In genomic region chr7:150333659-150334058, GRCh38 we compare ENCODE assay signal across 27 cellular contexts. TPM values are rescaled to one million over a fixed set of nuclear protein-coding genes. Genes with fewer than 3 reads are reported as not detected.
DNase-seq lines count a peak whose midpoint lies in the region; ATAC-seq and TF ChIP-seq lines count a peak whose summit lies in the region.
"Had no signal": no experiment of that assay in that cellular context is flagged by ENCODE, and none has a peak within 500 bp of the region (broad histone marks: within the 10 kb centered on the region; RNA-seq: fewer than 3 reads in every experiment).

No MANE protein-coding gene starts in this region.

- TF ChIP-seq CTCF in left ventricle myocardium inferior (IDR thresholded peaks at IDR 0.05; ENCODE audit: borderline replicate concordance), result no peak

- DNase-seq in H7 (peak; percentile 14), mesenchymal stem cell (no peak), kidney glomerular epithelial cell (lab: John Stamatoyannopoulos, UW) (no peak), left ventricle myocardium inferior (no peak)
- DNase-seq: BE2C; Calu3; CD8-positive, alpha-beta memory T cell; DMS79 treated with DMSO at 0.1 percent for 48 hours; MM.1S; NCI-H1694; NCI-H2029 treated with DMSO at 0.1 percent for 48 hours; NCI-H2227 treated with DMSO at 0.1 percent for 48 hours; NCI-H526 treated with DMSO at 0.1 percent for 48 hours; SHP77 had no signal

- H4K8ac ChIP-seq in mesenchymal stem cell (ENCODE audit: low read length), result no peak overlapping the region

- no peak overlapping the region for H2BK120ac ChIP-seq in mesenchymal stem cell (ENCODE audit: low read depth, low read length)

- H3K27me3 ChIP-seq in H7 (ENCODE audit: control insufficient read depth, insufficient read depth, low read length) (no peaks in the 10 kb centered on the region), mesenchymal stem cell (ENCODE audit: control insufficient read depth in 1 of 2, insufficient read depth in 1 of 2, low read length in 2 of 2) (peaks cover 16 to 23% of the 10 kb centered on the region in 2 experiments), stomach smooth muscle (ENCODE audit: control insufficient read depth in 1 of 2, insufficient read depth in 2 of 2, low read length in 2 of 2) (no peaks in the 10 kb centered on the region), left ventricle myocardium inferior (ENCODE audit: low read depth) (no peaks in the 10 kb centered on the region)
- H3K27me3 ChIP-seq: BE2C had no signal

- WGBS in mesenchymal stem cell, result 87% methylated on average over 10 of the region's 10 CpGs

- H3K14ac ChIP-seq in mesenchymal stem cell (ENCODE audit: low read length in 2 of 2), result no peak overlapping the region

- no peaks in the 10 kb centered on the region for H3K79me1 ChIP-seq in mesenchymal stem cell (replicated peaks; ENCODE audit: low read length, poor library complexity, severe bottlenecking)

- H3K27ac Mint-ChIP-seq in activated T-helper 17 cell treated with anti-CD3 and anti-CD28 coated beads, Interleukin-2, amount 50 U/mL, for 72 hours, result peak overlapping the region; percentile 17
- H3K27ac Mint-ChIP-seq: CD14-positive monocyte had no signal

- H3K9ac ChIP-seq in mesenchymal stem cell (ENCODE audit: low read length), result no peak overlapping the region
- H3K9ac ChIP-seq in stomach smooth muscle (ENCODE audit: low read length in 2 of 2), result no peak overlapping the region
- H3K9ac ChIP-seq: KMS-11 had no signal

- H3K4me3 Mint-ChIP-seq in activated T-helper 17 cell treated with anti-CD3 and anti-CD28 coated beads, Interleukin-2, amount 50 U/mL, for 72 hours, result no peak overlapping the region
- H3K4me3 Mint-ChIP-seq: CD14-positive monocyte; CD8-positive, alpha-beta memory T cell had no signal

- H2BK5ac ChIP-seq in mesenchymal stem cell (ENCODE audit: low read depth, low read length, poor library complexity, severe bottlenecking), result no peak overlapping the region

- intact Hi-C loops in left ventricle myocardium inferior (cut with micrococcal nuclease), result no loop called here

- peaks cover 30% of the 10 kb centered on the region for H3K36me3 Mint-ChIP-seq in activated T-helper 17 cell treated with anti-CD3 and anti-CD28 coated beads, Interleukin-2, amount 50 U/mL, for 72 hours (ENCODE audit: low read depth)

- peaks cover 18% of the 10 kb centered on the region for H3K36me3 ChIP-seq in H7 (replicated peaks; ENCODE audit: control insufficient read depth, insufficient read depth, low read length)
- no peaks in the 10 kb centered on the region for H3K36me3 ChIP-seq in mesenchymal stem cell (ENCODE audit: control insufficient read depth in 1 of 2, insufficient read depth in 2 of 2, low read depth in 1 of 2, low read length in 2 of 2)
- H3K36me3 ChIP-seq in stomach smooth muscle (ENCODE audit: control insufficient read depth in 2 of 2, insufficient read depth in 2 of 2, low read length in 2 of 2), result peaks cover 7% of the 10 kb centered on the region in 2 donors
- H3K36me3 ChIP-seq in left ventricle myocardium inferior, result no peaks in the 10 kb centered on the region

- no peak for ATAC-seq in activated T-helper 17 cell treated with anti-CD3 and anti-CD28 coated beads, Interleukin-2, amount 50 U/mL, for 72 hours (replicated peaks)
- no peak for ATAC-seq in HG03521 (IDR thresholded peaks at IDR 0.05; ENCODE audit: unreplicated experiment)
- ATAC-seq in GM21515 (IDR thresholded peaks at IDR 0.05; ENCODE audit: unreplicated experiment), result no peak
- ATAC-seq: Panc1 had no signal

- H2BK12ac ChIP-seq in mesenchymal stem cell (ENCODE audit: low read length in 2 of 2), result peak overlapping the region; percentile 12 to 61

- no peak overlapping the region for H3K23ac ChIP-seq in mesenchymal stem cell (ENCODE audit: low read length in 2 of 2)

- no peaks in the 10 kb centered on the region for H3K27me3 Mint-ChIP-seq in activated T-helper 17 cell treated with anti-CD3 and anti-CD28 coated beads, Interleukin-2, amount 50 U/mL, for 72 hours
- H3K27me3 Mint-ChIP-seq: CD8-positive, alpha-beta memory T cell had no signal

- H3K4me3 ChIP-seq in H7 (ENCODE audit: insufficient read depth, low read depth, low read length), result no peak overlapping the region
- H3K4me3 ChIP-seq in mesenchymal stem cell (ENCODE audit: insufficient read depth in 1 of 2, low read depth in 1 of 2, low read length in 2 of 2), result no peak overlapping the region
- no peak overlapping the region for H3K4me3 ChIP-seq in stomach smooth muscle (ENCODE audit: low read length in 2 of 2)
- no peak overlapping the region for H3K4me3 ChIP-seq in left ventricle myocardium inferior

- H3K4me1 ChIP-seq in mesenchymal stem cell (ENCODE audit: control insufficient read depth, insufficient read depth, low read depth, low read length) (no peaks in the 10 kb centered on the region), stomach smooth muscle (ENCODE audit: control insufficient read depth, insufficient read depth, low read length) (peaks cover 46% of the 10 kb centered on the region), left ventricle myocardium inferior (peaks cover 5% of the 10 kb centered on the region)
- H3K4me1 ChIP-seq: BE2C had no signal

- H3K27ac ChIP-seq in mesenchymal stem cell (ENCODE audit: low read length, poor library complexity, severe bottlenecking) (no peak overlapping the region), stomach smooth muscle (ENCODE audit: low read length) (peak overlapping the region; percentile 18), left ventricle myocardium inferior (replicated peaks) (no peak overlapping the region)
- H3K27ac ChIP-seq: KMS-11, RWPE1 had no signal

- H4K91ac ChIP-seq in mesenchymal stem cell (ENCODE audit: low read length), result peak overlapping the region; percentile 12

- no peak overlapping the region for H2AFZ ChIP-seq in mesenchymal stem cell (ENCODE audit: low read depth, low read length)

- H3K9me3 ChIP-seq in mesenchymal stem cell (ENCODE audit: control insufficient read depth, low read length) (no peaks in the 10 kb centered on the region), stomach smooth muscle (ENCODE audit: control insufficient read depth in 2 of 2, low read length in 2 of 2) (no peaks in the 10 kb centered on the region), left ventricle myocardium inferior (replicated peaks) (no peaks in the 10 kb centered on the region)
- H3K9me3 ChIP-seq: BE2C had no signal

- H3K4ac ChIP-seq in mesenchymal stem cell (ENCODE audit: low read depth in 1 of 2, low read length in 2 of 2), result no peak overlapping the region

- H3K9me3 Mint-ChIP-seq in activated T-helper 17 cell treated with anti-CD3 and anti-CD28 coated beads, Interleukin-2, amount 50 U/mL, for 72 hours, result no peaks in the 10 kb centered on the region
- H3K9me3 Mint-ChIP-seq: CD14-positive monocyte; CD8-positive, alpha-beta memory T cell had no signal

- no peaks in the 10 kb centered on the region for H3K4me1 Mint-ChIP-seq in activated T-helper 17 cell treated with anti-CD3 and anti-CD28 coated beads, Interleukin-2, amount 50 U/mL, for 72 hours
- H3K4me1 Mint-ChIP-seq: CD14-positive monocyte had no signal

- no peak overlapping the region for H3K4me2 ChIP-seq in mesenchymal stem cell (ENCODE audit: low read length, poor library complexity, severe bottlenecking)
- H3K4me2 ChIP-seq: KMS-11 had no signal

- no peak overlapping the region for H2BK15ac ChIP-seq in mesenchymal stem cell (ENCODE audit: low read depth, poor library complexity, severe bottlenecking)

- no peak overlapping the region for H3K18ac ChIP-seq in mesenchymal stem cell (ENCODE audit: low read depth in 1 of 2, low read length in 2 of 2)

- no peak overlapping the region for H2AK5ac ChIP-seq in mesenchymal stem cell (ENCODE audit: low read length, severe bottlenecking)

RNA-seq across cellular contexts. Expression of gene RARRES2, which starts 7.8 kb away (rescaled TPM):
- total RNA-seq in H7 (2014; rRNA removed; shearing (Covaris generic)), result 198 and 223 TPM in 2 replicates
- total RNA-seq in activated T-helper 17 cell treated with anti-CD3 and anti-CD28 coated beads, Interleukin-2, amount 50 U/mL, for 72 hours, result not detected
- 155 TPM for polyA plus RNA-seq in mesenchymal stem cell (2013, experiment 1 of 2)
- 162 TPM for polyA plus RNA-seq in mesenchymal stem cell (2013, experiment 2 of 2)
- 17.6 TPM for total RNA-seq in left ventricle myocardium inferior
- total RNA-seq: A673; CD8-positive, alpha-beta memory T cell; H4; NCI-H460; OCI-LY7; SK-MEL-5 had no signal
- polyA plus RNA-seq: CD14-positive monocyte; CD8-positive, alpha-beta memory T cell had no signal

RNA-seq across cellular contexts. Expression of gene ACTR3C, which starts 10.3 kb away (rescaled TPM):
- total RNA-seq in H7 (2014; rRNA removed; shearing (Covaris generic)), result 0.73 and 3.2 TPM in 2 replicates
- 10 to 100 TPM in 1 of 2 donors, 1 to 10 TPM in 1; 9.4 to 11.1 TPM for total RNA-seq in activated T-helper 17 cell treated with anti-CD3 and anti-CD28 coated beads, Interleukin-2, amount 50 U/mL, for 72 hours
- polyA plus RNA-seq in mesenchymal stem cell (2013, experiment 1 of 2), result not detected
- polyA plus RNA-seq in mesenchymal stem cell (2013, experiment 2 of 2), result not detected
- 5.1 TPM for total RNA-seq in left ventricle myocardium inferior
- total RNA-seq: NCI-H460, OCI-LY7, SK-MEL-5 had no signal

RNA-seq across cellular contexts. Expression of gene LRRC61, which starts 10.5 kb away (rescaled TPM):
- 38.3 and 39.4 TPM in 2 replicates for total RNA-seq in H7 (2014; rRNA removed; shearing (Covaris generic))
- total RNA-seq in activated T-helper 17 cell treated with anti-CD3 and anti-CD28 coated beads, Interleukin-2, amount 50 U/mL, for 72 hours, result 10 to 100 TPM; 32.7 to 61.6 TPM
- not detected for polyA plus RNA-seq in mesenchymal stem cell (2013, experiment 1 of 2)
- not detected for polyA plus RNA-seq in mesenchymal stem cell (2013, experiment 2 of 2)
- 4.3 TPM for total RNA-seq in left ventricle myocardium inferior
- total RNA-seq: H4, OCI-LY7, SK-MEL-5 had no signal

RNA-seq across cellular contexts. Expression of gene REPIN1, which starts 35.0 kb away (rescaled TPM):
- total RNA-seq in H7 (2014; rRNA removed; shearing (Covaris generic)), result 149 and 155 TPM in 2 replicates
- total RNA-seq in activated T-helper 17 cell treated with anti-CD3 and anti-CD28 coated beads, Interleukin-2, amount 50 U/mL, for 72 hours, result 10 to 100 TPM; 68.1 to 79.6 TPM
- polyA plus RNA-seq in mesenchymal stem cell (2013, experiment 1 of 2), result 68.4 TPM
- polyA plus RNA-seq in mesenchymal stem cell (2013, experiment 2 of 2), result 69.3 TPM
- total RNA-seq in left ventricle myocardium inferior, result 110 TPM

RNA-seq across cellular contexts. Expression of gene ZNF775, which starts 45.5 kb away (rescaled TPM):
- 44.2 and 56.7 TPM in 2 replicates for total RNA-seq in H7 (2014; rRNA removed; shearing (Covaris generic))
- 1 to 10 TPM; 2.5 to 3.2 TPM for total RNA-seq in activated T-helper 17 cell treated with anti-CD3 and anti-CD28 coated beads, Interleukin-2, amount 50 U/mL, for 72 hours
- 5.1 TPM for polyA plus RNA-seq in mesenchymal stem cell (2013, experiment 1 of 2)
- polyA plus RNA-seq in mesenchymal stem cell (2013, experiment 2 of 2), result 4.8 TPM
- 3.1 TPM for total RNA-seq in left ventricle myocardium inferior

Comparison
In these comparisons a context has a peak if more than half of its experiments do, and no peak if none do; other contexts are left out.
1. RNA of gene RARRES2, which starts 7.8 kb away (total RNA-seq): 198 to 223 TPM in H7 and 17.6 TPM in left ventricle myocardium inferior (single experiment); not detected in activated T-helper 17 cell treated with anti-CD3 and anti-CD28 coated beads, Interleukin-2, amount 50 U/mL, for 72 hours; every median in the first group is over 10 times any median in the second.